Comparison of ENCODE assay signal across 16 cellular contexts in the genomic region with DNA sequence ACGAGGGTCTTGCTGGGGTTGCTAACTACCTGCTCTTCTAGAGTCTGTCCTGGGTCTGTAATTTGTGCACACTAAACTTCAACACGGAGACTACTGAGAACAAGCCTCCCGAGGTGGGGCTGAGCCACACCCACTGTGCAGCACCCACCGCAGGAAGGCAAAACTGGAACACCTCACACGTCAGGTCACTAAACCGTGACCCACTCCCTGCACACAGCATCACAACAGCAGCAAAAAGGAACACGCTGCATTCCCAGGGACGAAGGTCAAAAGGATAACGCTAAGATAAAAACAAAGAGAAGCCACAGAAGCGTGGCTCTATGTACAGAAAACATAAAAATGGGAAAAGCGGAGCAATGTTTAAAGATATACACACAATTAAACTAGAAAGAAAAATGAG.
DNase-seq lines count a peak whose midpoint lies in the region; ATAC-seq, FAIRE-seq and TF ChIP-seq lines count a peak whose summit lies in the region.
"Had no signal": no experiment of that assay in that cellular context is flagged by ENCODE, and none has a peak within 500 bp of the region (broad histone marks: within the 10 kb centered on the region; RNA-seq: fewer than 3 reads in every experiment).

No MANE protein-coding gene starts in this region.

- ATAC-seq in HG02763 (IDR thresholded peaks at IDR 0.05; ENCODE audit: unreplicated experiment) (no peak), left lung (no peak)
- ATAC-seq: PC-3 had no signal

- peak; percentile 51 for FAIRE-seq in HTR-8/SVneo (lab: Jason Lieb, UNC)

- no peak overlapping the region for H3K4me3 Mint-ChIP-seq in neural progenitor cell
- H3K4me3 Mint-ChIP-seq: HFFc6 had no signal

- peak overlapping the region; percentile 77 for H3K27ac Mint-ChIP-seq in neural progenitor cell
- H3K27ac Mint-ChIP-seq: HFFc6 had no signal

- H3K27ac ChIP-seq in BLaER1 (no peak overlapping the region), hepatocyte (no peak overlapping the region), neural progenitor cell (no peak overlapping the region), left lung (no peak overlapping the region)

- H3K9me3 Mint-ChIP-seq in neural progenitor cell: peaks cover 17% of the 10 kb centered on the region

- TF ChIP-seq CTCF in hepatocyte (IDR thresholded peaks at IDR 0.05; ENCODE audit: poor library complexity) (no peak), neural progenitor cell (IDR thresholded peaks at IDR 0.05) (no peak), left lung (IDR thresholded peaks at IDR 0.05) (no peak)

- H2AFZ ChIP-seq in hepatocyte (no peak overlapping the region), neural progenitor cell (replicated peaks) (no peak overlapping the region)

- peaks cover 14% of the 10 kb centered on the region for H3F3A ChIP-seq in neural progenitor cell (ENCODE audit: low read depth)

- H3K9me3 ChIP-seq in BLaER1: peaks cover 30% of the 10 kb centered on the region
- no peaks in the 10 kb centered on the region for H3K9me3 ChIP-seq in hepatocyte (ENCODE audit: low read depth)
- peaks cover 14% of the 10 kb centered on the region for H3K9me3 ChIP-seq in neural progenitor cell (ENCODE audit: low read depth)
- H3K9me3 ChIP-seq in left lung: peaks cover 0 to 11% of the 10 kb centered on the region in 2 donors

- H3K27me3 ChIP-seq in BLaER1 (no peaks in the 10 kb centered on the region), hepatocyte (no peaks in the 10 kb centered on the region), neural progenitor cell (no peaks in the 10 kb centered on the region), left lung (no peaks in the 10 kb centered on the region)

- H3K4me1 ChIP-seq in BLaER1 (peaks cover 60% of the 10 kb centered on the region), hepatocyte (ENCODE audit: insufficient read depth) (peaks cover 5% of the 10 kb centered on the region), neural progenitor cell (no peaks in the 10 kb centered on the region), left lung (peaks cover 0 to 12% of the 10 kb centered on the region in 2 donors)

- H3K36me3 ChIP-seq in BLaER1: peaks cover 43% of the 10 kb centered on the region
- no peaks in the 10 kb centered on the region for H3K36me3 ChIP-seq in hepatocyte (replicated peaks; ENCODE audit: insufficient read depth, low read depth)
- peaks cover 5% of the 10 kb centered on the region for H3K36me3 ChIP-seq in neural progenitor cell
- peaks cover 0 to 27% of the 10 kb centered on the region in 2 donors for H3K36me3 ChIP-seq in left lung

- no peaks in the 10 kb centered on the region for H3K9me2 ChIP-seq in hepatocyte (replicated peaks; ENCODE audit: insufficient read depth)

- H3K4me3 ChIP-seq in BLaER1 (no peak overlapping the region), hepatocyte (no peak overlapping the region), neural progenitor cell (no peak overlapping the region), left lung (no peak overlapping the region)

- 76% methylated on average over 11 of the region's 11 CpGs for WGBS in hepatocyte (ENCODE audit: low lambda C conversion rate, missing lambda C conversion rate)

- DNase-seq in HTR-8/SVneo (ENCODE audit: insufficient read length, low spot score) (no peak), hepatocyte (ENCODE audit: low spot score) (peak; percentile 20), neural progenitor cell (ENCODE audit: low spot score) (no peak), germinal center (ENCODE audit: low spot score) (no peak), NCI-H2081 (lab: John Stamatoyannopoulos, UW) (no peak), left lung (no peak)
- DNase-seq: Calu3; CD4-positive, alpha-beta memory T cell; HFFc6; NCI-H1105 treated with DMSO at 0.1 percent for 48 hours; NCI-H1694 treated with DMSO at 0.1 percent for 48 hours; NCI-H446 treated with DMSO at 0.1 percent for 48 hours; NCI-H774; PC-3 had no signal

- intact Hi-C loops in left lung (cut with DNase I): no loop called here

- H3K27me3 Mint-ChIP-seq in neural progenitor cell (ENCODE audit: insufficient read depth, low read depth): peaks cover 4% of the 10 kb centered on the region
- H3K27me3 Mint-ChIP-seq: CD4-positive, alpha-beta memory T cell had no signal

- peaks cover 35% of the 10 kb centered on the region for H3K4me1 Mint-ChIP-seq in neural progenitor cell

- peaks cover 38% of the 10 kb centered on the region for H4K20me1 ChIP-seq in BLaER1
- no peaks in the 10 kb centered on the region for H4K20me1 ChIP-seq in hepatocyte (ENCODE audit: insufficient read depth, poor library complexity, severe bottlenecking)
- H4K20me1 ChIP-seq in neural progenitor cell (ENCODE audit: low read depth): no peaks in the 10 kb centered on the region

- H3K79me2 ChIP-seq in hepatocyte (no peaks in the 10 kb centered on the region), neural progenitor cell (ENCODE audit: low read depth) (peaks cover 3% of the 10 kb centered on the region)

- H3K9ac ChIP-seq in BLaER1: peak overlapping the region; percentile 2; the same call in 1 of the 2 replicates
- H3K9ac ChIP-seq in neural progenitor cell: no peak overlapping the region

- peaks cover 28% of the 10 kb centered on the region for H3K36me3 Mint-ChIP-seq in neural progenitor cell

- H3K4me2 ChIP-seq in BLaER1 (peak overlapping the region; percentile 94), hepatocyte (no peak overlapping the region), neural progenitor cell (no peak overlapping the region)
